Comparison of ENCODE assay signal across 19 cellular contexts in the genomic region with DNA sequence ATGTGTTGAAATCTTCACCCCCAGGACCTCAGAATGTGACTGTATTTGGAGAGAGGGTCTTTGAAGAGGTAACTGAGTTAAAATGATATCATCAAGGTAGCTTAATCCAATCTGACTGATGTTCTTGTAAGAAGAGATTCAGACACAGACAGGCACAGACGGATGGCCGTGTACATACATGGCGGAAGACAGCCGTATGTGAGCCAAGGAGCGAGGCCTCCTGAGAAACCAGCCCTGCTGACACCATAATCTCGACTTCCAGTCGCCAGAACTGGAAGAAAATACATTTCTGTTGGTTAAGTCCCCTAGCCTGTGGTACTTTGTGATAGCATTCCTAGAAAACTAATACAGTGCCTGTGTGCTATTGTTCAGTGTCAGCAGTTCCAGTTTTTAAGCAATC.
DNase-seq lines count a peak whose midpoint lies in the region; ATAC-seq, FAIRE-seq and TF ChIP-seq lines count a peak whose summit lies in the region.
"Had no signal": no experiment of that assay in that cellular context is flagged by ENCODE, and none has a peak within 500 bp of the region (broad histone marks: within the 10 kb centered on the region; RNA-seq: fewer than 3 reads in every experiment).

No MANE protein-coding gene starts in this region.

- no peak for FAIRE-seq in pancreas (lab: Jason Lieb, UNC)
- FAIRE-seq: GM12892, GM19239, H1, HTR-8/SVneo had no signal

- H3K4me3 ChIP-seq in pancreas, result no peak overlapping the region
- H3K4me3 ChIP-seq: HAP-1 had no signal

- intact Hi-C loops in pancreas (cut with DNase I), result loop anchor here in 1 of 3 donors (10.0 kb wide), 1 partner anchor 65 kb away; no protein-coding TSS in a partner anchor

- H3K9me3 Mint-ChIP-seq in nephron progenitor cell, result no peaks in the 10 kb centered on the region
- H3K9me3 Mint-ChIP-seq: CD8-positive, alpha-beta memory T cell had no signal

- no peak for TF ChIP-seq CTCF in nephron progenitor cell (IDR thresholded peaks at IDR 0.05)
- no peak for TF ChIP-seq CTCF in pancreas (IDR thresholded peaks at IDR 0.05)

- no peak for ATAC-seq in pancreas

- H3K4me3 Mint-ChIP-seq in nephron progenitor cell, result no peak overlapping the region
- H3K4me3 Mint-ChIP-seq: CD14-positive monocyte; CD8-positive, alpha-beta memory T cell had no signal

- peak; percentile 13 for DNase-seq in activated CD8-positive, alpha-beta memory T cell treated with anti-CD3 and anti-CD28 coated beads, Interleukin-2, amount 50 U/mL, for 48 hours
- DNase-seq in activated CD8-positive, alpha-beta memory T cell treated with anti-CD3 and anti-CD28 coated beads for 24 hours, result no peak
- DNase-seq in SK-N-DZ (ENCODE audit: low spot score) (peak; percentile 88), islet precursor cell (peak; percentile 21), nephron progenitor cell (no peak), pancreas (no peak), iPS-NIHi7 (ENCODE audit: extremely low spot score) (no peak), NCI-H1930 (lab: John Stamatoyannopoulos, UW) (no peak)
- DNase-seq: Caco-2; CD8-positive, alpha-beta memory T cell; DND-41; GDM1 had no signal

- H3K27ac ChIP-seq in pancreas, result no peak overlapping the region
- H3K27ac ChIP-seq: 22Rv1 had no signal

- H3K27ac Mint-ChIP-seq in nephron progenitor cell, result peak overlapping the region; percentile 45
- H3K27ac Mint-ChIP-seq: CD14-positive monocyte had no signal

- no peaks in the 10 kb centered on the region for H3K9me3 ChIP-seq in pancreas
- H3K9me3 ChIP-seq: Caco-2, HAP-1 had no signal

- peaks cover 54% of the 10 kb centered on the region for H3K4me1 Mint-ChIP-seq in nephron progenitor cell

- no peaks in the 10 kb centered on the region for H3K36me3 ChIP-seq in pancreas
- H3K36me3 ChIP-seq: HAP-1 had no signal

- WGBS in pancreas, 2 donors, result 92 to 96% methylated on average over 7 of the region's 7 CpGs

- no peaks in the 10 kb centered on the region for H3K27me3 Mint-ChIP-seq in nephron progenitor cell (ENCODE audit: low read depth, poor library complexity)

- H3K27me3 ChIP-seq in pancreas, result no peaks in the 10 kb centered on the region

- no peaks in the 10 kb centered on the region for H3K4me1 ChIP-seq in pancreas
- H3K4me1 ChIP-seq: Caco-2 had no signal

- peaks cover 37% of the 10 kb centered on the region for H3K36me3 Mint-ChIP-seq in nephron progenitor cell (ENCODE audit: low read depth)
- H3K36me3 Mint-ChIP-seq: CD14-positive monocyte had no signal

Comparison
In these comparisons a context has a peak if more than half of its experiments do, and no peak if none do; other contexts are left out.
1. DNase-seq: peak in activated CD8-positive, alpha-beta memory T cell treated with anti-CD3 and anti-CD28 coated beads, Interleukin-2, amount 50 U/mL, for 48 hours (single experiment), SK-N-DZ (single experiment) and islet precursor cell (single experiment); none in activated CD8-positive, alpha-beta memory T cell treated with anti-CD3 and anti-CD28 coated beads for 24 hours (single experiment), nephron progenitor cell (single experiment), pancreas (0 of 6), iPS-NIHi7 (single experiment) and NCI-H1930 (0 of 2).